2 cellular contexts compared by ENCODE assay signal in the genomic region with DNA sequence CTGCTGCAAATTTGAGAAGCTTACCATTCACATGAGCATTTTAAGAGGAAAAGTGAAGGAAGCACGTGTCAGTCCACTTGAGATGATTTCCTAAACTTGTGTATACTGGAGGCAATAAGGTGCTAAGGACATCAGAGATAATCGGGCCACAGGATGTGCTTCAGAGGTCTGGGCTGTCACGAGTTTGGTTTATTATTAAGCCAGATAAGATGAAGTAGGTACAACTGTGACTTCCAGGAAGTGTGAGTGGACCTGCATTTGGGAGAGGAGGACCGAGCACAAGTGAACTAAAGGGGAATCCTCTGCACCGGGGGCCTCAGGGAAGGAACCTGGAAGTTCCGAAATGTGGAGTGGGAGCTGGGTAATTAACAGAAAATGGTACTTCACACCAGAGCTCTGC.
TF ChIP-seq lines count a peak whose summit lies in the region.

No MANE protein-coding gene starts in this region.

TF ChIP-seq in IMR-90, 13 proteins besides CTCF, POLR2A, EP300 and RAD21:
- TF ChIP-seq BHLHE40 (IDR thresholded peaks at IDR 0.05; ENCODE audit: low read depth, low read length) (no peak), MXI1 (IDR thresholded peaks at IDR 0.05; ENCODE audit: borderline replicate concordance, low read depth, low read length) (no peak), FOS (IDR thresholded peaks at IDR 0.05; ENCODE audit: low read depth, low read length) (no peak), CHD1 (IDR thresholded peaks at IDR 0.05; ENCODE audit: low read depth, low read length) (no peak), RCOR1 (IDR thresholded peaks at IDR 0.05; ENCODE audit: insufficient replicate concordance, low read length) (no peak), SMC3 (IDR thresholded peaks at IDR 0.05; ENCODE audit: low read depth, low read length) (no peak), MAZ (IDR thresholded peaks at IDR 0.05; ENCODE audit: borderline replicate concordance, low read depth, low read length) (no peak), RFX5 (IDR thresholded peaks at IDR 0.05; ENCODE audit: low read depth, low read length) (no peak)
- TF ChIP-seq, protein P1, sequence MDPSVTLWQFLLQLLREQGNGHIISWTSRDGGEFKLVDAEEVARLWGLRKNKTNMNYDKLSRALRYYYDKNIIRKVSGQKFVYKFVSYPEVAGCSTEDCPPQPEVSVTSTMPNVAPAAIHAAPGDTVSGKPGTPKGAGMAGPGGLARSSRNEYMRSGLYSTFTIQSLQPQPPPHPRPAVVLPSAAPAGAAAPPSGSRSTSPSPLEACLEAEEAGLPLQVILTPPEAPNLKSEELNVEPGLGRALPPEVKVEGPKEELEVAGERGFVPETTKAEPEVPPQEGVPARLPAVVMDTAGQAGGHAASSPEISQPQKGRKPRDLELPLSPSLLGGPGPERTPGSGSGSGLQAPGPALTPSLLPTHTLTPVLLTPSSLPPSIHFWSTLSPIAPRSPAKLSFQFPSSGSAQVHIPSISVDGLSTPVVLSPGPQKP (IDR thresholded peaks at IDR 0.05; ENCODE audit: borderline replicate concordance, low read depth, low read length), result no peak
- TF ChIP-seq, protein P2, sequence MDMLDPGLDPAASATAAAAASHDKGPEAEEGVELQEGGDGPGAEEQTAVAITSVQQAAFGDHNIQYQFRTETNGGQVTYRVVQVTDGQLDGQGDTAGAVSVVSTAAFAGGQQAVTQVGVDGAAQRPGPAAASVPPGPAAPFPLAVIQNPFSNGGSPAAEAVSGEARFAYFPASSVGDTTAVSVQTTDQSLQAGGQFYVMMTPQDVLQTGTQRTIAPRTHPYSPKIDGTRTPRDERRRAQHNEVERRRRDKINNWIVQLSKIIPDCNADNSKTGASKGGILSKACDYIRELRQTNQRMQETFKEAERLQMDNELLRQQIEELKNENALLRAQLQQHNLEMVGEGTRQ (IDR thresholded peaks at IDR 0.05; ENCODE audit: low read depth, low read length), result no peak

TF ChIP-seq in HEK293T, 16 proteins besides CTCF, POLR2A, EP300 and RAD21:
- TF ChIP-seq FOXA1 (IDR thresholded peaks at IDR 0.05) (no peak), ELF4 (IDR thresholded peaks at IDR 0.05) (no peak), LEF1 (IDR thresholded peaks at IDR 0.05; ENCODE audit: borderline replicate concordance) (no peak), SP1 (IDR thresholded peaks at IDR 0.05) (no peak), BHLHE40 (IDR thresholded peaks at IDR 0.05; ENCODE audit: borderline replicate concordance) (no peak)
- TF ChIP-seq, protein P3, sequence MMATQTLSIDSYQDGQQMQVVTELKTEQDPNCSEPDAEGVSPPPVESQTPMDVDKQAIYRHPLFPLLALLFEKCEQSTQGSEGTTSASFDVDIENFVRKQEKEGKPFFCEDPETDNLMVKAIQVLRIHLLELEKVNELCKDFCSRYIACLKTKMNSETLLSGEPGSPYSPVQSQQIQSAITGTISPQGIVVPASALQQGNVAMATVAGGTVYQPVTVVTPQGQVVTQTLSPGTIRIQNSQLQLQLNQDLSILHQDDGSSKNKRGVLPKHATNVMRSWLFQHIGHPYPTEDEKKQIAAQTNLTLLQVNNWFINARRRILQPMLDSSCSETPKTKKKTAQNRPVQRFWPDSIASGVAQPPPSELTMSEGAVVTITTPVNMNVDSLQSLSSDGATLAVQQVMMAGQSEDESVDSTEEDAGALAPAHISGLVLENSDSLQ (IDR thresholded peaks at IDR 0.05), result no peak
